In genomic region chr3:127455541-127456450, GRCh38 we compare ENCODE assay signal across 8 cellular contexts.
A peak's percentile ranks its signal among the peaks of the same experiment; 100 is the strongest.
DNase-seq lines count a peak whose midpoint lies in the region; ATAC-seq and TF ChIP-seq lines count a peak whose summit lies in the region.

No MANE protein-coding gene starts in this region.

- peak; percentile 94 for TF ChIP-seq CTCF in lung (IDR thresholded peaks at IDR 0.05; ENCODE audit: control extremely low read depth, extremely low read depth)

- no peaks in the 10 kb centered on the region for H3K9me3 Mint-ChIP-seq in activated CD4-positive, alpha-beta T cell treated with anti-CD3 and anti-CD28 coated beads, Interleukin-2, amount 10 ng/mL, durations not matched to agents 24 days and 14 days

- intact Hi-C loops in activated CD4-positive, alpha-beta T cell treated with anti-CD3 and anti-CD28 coated beads, Interleukin-2, amount 10 ng/mL, durations not matched to agents 24 days and 14 days (cut with micrococcal nuclease): loop anchor here (1.0 to 5.0 kb wide), 3 partner anchors 703 to 933 kb away; no protein-coding TSS in a partner anchor

- H3K27ac Mint-ChIP-seq in activated CD4-positive, alpha-beta T cell treated with anti-CD3 and anti-CD28 coated beads, Interleukin-2, amount 10 ng/mL, durations not matched to agents 24 days and 14 days: no peak overlapping the region

- H3K9ac ChIP-seq in endocrine pancreas (ENCODE audit: control insufficient read depth, insufficient read depth, low read length): peak overlapping the region; percentile 43

- ATAC-seq in HG02970 (IDR thresholded peaks at IDR 0.05; ENCODE audit: low FRiP score, unreplicated experiment): peak; percentile 49
- peak; percentile 89 for ATAC-seq in lung (ENCODE audit: insufficient read depth, low FRiP score)

- peak; percentile 29 to 61 for DNase-seq in activated CD4-positive, alpha-beta T cell treated with anti-CD3 and anti-CD28 coated beads for 24 hours (ENCODE audit: low read depth in 2 of 2)
- DNase-seq in activated CD4-positive, alpha-beta T cell treated with anti-CD3 and anti-CD28 coated beads for 1 hour: no peak
- peak; percentile 81 for DNase-seq in NCI-H2171 (lab: John Stamatoyannopoulos, UW)
- peak; percentile 87 for DNase-seq in activated CD4-positive, alpha-beta T cell treated with anti-CD3 and anti-CD28 coated beads, Interleukin-2, amount 10 ng/mL, durations not matched to agents 24 days and 14 days
- peak; percentile 65 for DNase-seq in lung (ENCODE audit: low spot score)
- peak; percentile 28 for DNase-seq in stimulated activated CD8-positive, alpha-beta memory T cell treated with anti-CD3 and anti-CD28 coated beads, Interleukin-15, amount 100 ng/mL, for 24 hours (ENCODE audit: low read depth)

- WGBS in lung, 2 donors: 3 to 4% methylated on average over 51 to 67 of the region's 67 CpGs

- H3K27ac ChIP-seq in lung (ENCODE audit: low read depth in 1 of 2, low read length in 1 of 2): peak overlapping the region in 1 of 2 donors; percentile 55

- H3K4me3 ChIP-seq in endocrine pancreas (ENCODE audit: control insufficient read depth, insufficient read depth, low read length) (no peak overlapping the region), lung (no peak overlapping the region)

- H3K4me1 ChIP-seq in endocrine pancreas (ENCODE audit: control insufficient read depth, insufficient read depth, low read length) (no peaks in the 10 kb centered on the region), lung (ENCODE audit: control insufficient read depth in 2 of 2, insufficient read depth in 2 of 2, low read length in 2 of 2) (peaks cover 0 to 13% of the 10 kb centered on the region in 2 donors)

- H3K9me3 ChIP-seq in endocrine pancreas (ENCODE audit: control insufficient read depth, low read length) (no peaks in the 10 kb centered on the region), lung (ENCODE audit: control insufficient read depth in 2 of 2, insufficient read depth in 1 of 2, low read length in 1 of 2) (no peaks in the 10 kb centered on the region)

- no peak overlapping the region for H3K4me3 Mint-ChIP-seq in activated CD4-positive, alpha-beta T cell treated with anti-CD3 and anti-CD28 coated beads, Interleukin-2, amount 10 ng/mL, durations not matched to agents 24 days and 14 days

- peaks cover 53% of the 10 kb centered on the region for H3K27me3 Mint-ChIP-seq in activated CD4-positive, alpha-beta T cell treated with anti-CD3 and anti-CD28 coated beads, Interleukin-2, amount 10 ng/mL, durations not matched to agents 24 days and 14 days

- no peaks in the 10 kb centered on the region for H3K4me1 Mint-ChIP-seq in activated CD4-positive, alpha-beta T cell treated with anti-CD3 and anti-CD28 coated beads, Interleukin-2, amount 10 ng/mL, durations not matched to agents 24 days and 14 days

- H3K27me3 ChIP-seq in endocrine pancreas (ENCODE audit: control insufficient read depth, insufficient read depth, low read length) (no peaks in the 10 kb centered on the region), lung (ENCODE audit: control insufficient read depth, insufficient read depth) (no peaks in the 10 kb centered on the region)

- H3K36me3 Mint-ChIP-seq in activated CD4-positive, alpha-beta T cell treated with anti-CD3 and anti-CD28 coated beads, Interleukin-2, amount 10 ng/mL, durations not matched to agents 24 days and 14 days (ENCODE audit: low read depth): no peaks in the 10 kb centered on the region

- H3K36me3 ChIP-seq in endocrine pancreas (ENCODE audit: control insufficient read depth, insufficient read depth, low read length) (no peaks in the 10 kb centered on the region), lung (ENCODE audit: control insufficient read depth in 2 of 2, insufficient read depth in 2 of 2, low read length in 2 of 2) (no peaks in the 10 kb centered on the region)
